Comparison of ENCODE assay signal across 11 cellular contexts in the genomic region with DNA sequence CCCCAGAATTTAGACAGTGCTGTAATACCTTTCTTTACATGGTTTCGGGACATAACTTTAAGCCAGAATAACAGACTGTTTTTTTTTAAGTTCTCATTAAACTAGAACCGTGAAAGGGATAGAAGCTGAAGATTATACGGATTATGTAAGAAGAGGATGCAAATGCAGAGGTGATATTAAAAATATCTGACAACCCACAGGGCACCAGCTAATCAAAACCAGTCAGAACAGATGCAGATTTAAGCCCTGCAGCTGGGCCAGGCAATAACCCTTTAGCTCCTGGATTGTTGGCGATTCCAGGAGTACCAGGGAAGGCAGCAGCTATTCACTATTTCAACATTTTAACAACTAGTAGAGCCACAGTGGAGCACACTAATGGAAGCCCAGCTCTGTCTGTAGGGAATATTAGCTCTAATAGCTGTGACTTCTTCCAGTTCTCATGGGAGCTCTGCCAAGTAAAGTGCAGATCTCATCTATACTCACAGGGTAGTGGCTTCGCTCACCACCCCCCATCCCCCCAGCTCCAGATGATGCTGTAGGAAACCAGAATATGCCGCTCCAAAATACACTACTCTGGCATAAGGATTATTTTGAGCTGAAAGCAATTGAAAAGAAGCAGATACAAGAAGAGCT. TPM values are rescaled to one million over a fixed set of nuclear protein-coding genes. Genes with fewer than 3 reads are reported as not detected.
A peak's percentile ranks its signal among the peaks of the same experiment; 100 is the strongest.
DNase-seq lines count a peak whose midpoint lies in the region; ATAC-seq, FAIRE-seq and TF ChIP-seq lines count a peak whose summit lies in the region.
"Had no signal": no experiment of that assay in that cellular context is flagged by ENCODE, and none has a peak within 500 bp of the region (broad histone marks: within the 10 kb centered on the region; RNA-seq: fewer than 3 reads in every experiment).

No MANE protein-coding gene starts in this region.

- no peaks in the 10 kb centered on the region for H3K9me1 ChIP-seq in endothelial cell of umbilical vein (replicated peaks; ENCODE audit: control insufficient read depth, extremely low read depth, insufficient read depth, low read length)

- peaks cover 6% of the 10 kb centered on the region for H3K27me3 Mint-ChIP-seq in progenitor cell of endocrine pancreas

- TF ChIP-seq CTCF in endothelial cell of umbilical vein (IDR thresholded peaks at IDR 0.05; ENCODE audit: extremely low read depth in 1 of 2, insufficient read depth in 1 of 2, low read depth in 1 of 2, low read length in 2 of 2) (no peak), progenitor cell of endocrine pancreas (IDR thresholded peaks at IDR 0.05; ENCODE audit: unreplicated experiment) (no peak)

- DNase-seq in GM03348 (ENCODE audit: low spot score) = peak; percentile 41
- DNase-seq in NCI-H524 treated with DMSO at 0.1 percent for 48 hours (lab: John Stamatoyannopoulos, UW) = peak; percentile 46
- peak; percentile 80 for DNase-seq in endothelial cell of umbilical vein (ENCODE audit: low read depth, low spot score)
- DNase-seq in progenitor cell of endocrine pancreas (ENCODE audit: low spot score, unreplicated experiment) = no peak
- no peak for DNase-seq in HCEC 1CT
- no peak for DNase-seq in central memory CD4-positive, alpha-beta T cell
- DNase-seq: immature natural killer cell had no signal

- H3K4me2 ChIP-seq in endothelial cell of umbilical vein (ENCODE audit: insufficient read depth, low read length) = peak overlapping the region; percentile 94

- peaks cover 27% of the 10 kb centered on the region for H3K79me2 ChIP-seq in endothelial cell of umbilical vein (ENCODE audit: control insufficient read depth, insufficient read depth, low read length)

- intact Hi-C loops in endothelial cell of umbilical vein (cut with micrococcal nuclease) = loop anchor here (1.0 to 2.0 kb wide), 3 partner anchors 14 to 229 kb away; a partner anchor contains a TSS

- CTCF ChIA-PET in endothelial cell of umbilical vein (lab: Charles Lee) = interaction anchor here (0.6 to 4.3 kb wide), 8 partner anchors 9 to 323 kb away, joined by 3 to 49 read pairs (median 12); a partner anchor contains a TSS

- peak overlapping the region; percentile 98 for H3K27ac ChIP-seq in endothelial cell of umbilical vein (ENCODE audit: insufficient read depth, low read depth, low read length)
- H3K27ac ChIP-seq: prostate gland had no signal

- no peak overlapping the region for H3K4me3 Mint-ChIP-seq in progenitor cell of endocrine pancreas (ENCODE audit: low read depth)
- H3K4me3 Mint-ChIP-seq: activated T-helper 1 cell treated with anti-CD3 and anti-CD28 coated beads, Interleukin-12 subunit alpha, Interleukin-12 subunit beta, Interleukin-2, Interleukin-4 antibody, amounts not matched to agents 30 ng/mL and 10 ng/mL and 1 ng/mL, durations not matched to agents 14 hours and 24 hours and 36 hours; immature natural killer cell had no signal

- TF ChIP-seq POLR2A in endothelial cell of umbilical vein (IDR thresholded peaks at IDR 0.05; ENCODE audit: low read depth, low read length) = no peak

- H3K4me1 Mint-ChIP-seq in progenitor cell of endocrine pancreas (ENCODE audit: low read depth) = peaks cover 24% of the 10 kb centered on the region

- H3K9me3 ChIP-seq in endothelial cell of umbilical vein (replicated peaks; ENCODE audit: control insufficient read depth, insufficient read depth, low read length) = no peaks in the 10 kb centered on the region
- H3K9me3 ChIP-seq: prostate gland had no signal

- H2AFZ ChIP-seq in endothelial cell of umbilical vein (ENCODE audit: low read depth, low read length) = peak overlapping the region; percentile 28

- peak overlapping the region; percentile 91 for H3K9ac ChIP-seq in endothelial cell of umbilical vein (replicated peaks; ENCODE audit: extremely low read depth, insufficient read depth, low read length)

- ATAC-seq in GM18858 (IDR thresholded peaks at IDR 0.05; ENCODE audit: unreplicated experiment) (no peak), HG02973 (IDR thresholded peaks at IDR 0.05; ENCODE audit: unreplicated experiment) (no peak)

- H3K36me3 Mint-ChIP-seq in progenitor cell of endocrine pancreas (ENCODE audit: insufficient read depth) = no peaks in the 10 kb centered on the region
- H3K36me3 Mint-ChIP-seq: immature natural killer cell had no signal

- H3K4me1 ChIP-seq in endothelial cell of umbilical vein (ENCODE audit: control insufficient read depth, extremely low read depth, insufficient read depth, low read length) = peaks cover 50% of the 10 kb centered on the region
- H3K4me1 ChIP-seq: prostate gland had no signal

- no peaks in the 10 kb centered on the region for H3K36me3 ChIP-seq in endothelial cell of umbilical vein (ENCODE audit: control insufficient read depth in 2 of 2, extremely low read depth in 1 of 2, insufficient read depth in 2 of 2, low read length in 2 of 2)
- H3K36me3 ChIP-seq: prostate gland had no signal

- FAIRE-seq in endothelial cell of umbilical vein (lab: Jason Lieb, UNC) = no peak

- no TSS peak for BruUV-seq in endothelial cell of umbilical vein (replicated peaks; lab: Mats Ljungman, UMichigan)

- peak overlapping the region; percentile 37 for H3K27ac Mint-ChIP-seq in progenitor cell of endocrine pancreas
- H3K27ac Mint-ChIP-seq: activated T-helper 1 cell treated with anti-CD3 and anti-CD28 coated beads, Interleukin-12 subunit alpha, Interleukin-12 subunit beta, Interleukin-2, Interleukin-4 antibody, amounts not matched to agents 30 ng/mL and 10 ng/mL and 1 ng/mL, durations not matched to agents 14 hours and 24 hours and 36 hours; immature natural killer cell had no signal

- peak overlapping the region; percentile 12 to 69 (median 21) for H3K4me3 ChIP-seq in endothelial cell of umbilical vein (replicated peaks in 1 of 3; ENCODE audit: insufficient read depth in 1 of 3, low read depth in 1 of 3, low read length in 3 of 3)
- H3K4me3 ChIP-seq: prostate gland had no signal

- H3K9me3 Mint-ChIP-seq in progenitor cell of endocrine pancreas (ENCODE audit: low read depth) = no peaks in the 10 kb centered on the region
- H3K9me3 Mint-ChIP-seq: activated T-helper 1 cell treated with anti-CD3 and anti-CD28 coated beads, Interleukin-12 subunit alpha, Interleukin-12 subunit beta, Interleukin-2, Interleukin-4 antibody, amounts not matched to agents 30 ng/mL and 10 ng/mL and 1 ng/mL, durations not matched to agents 14 hours and 24 hours and 36 hours; immature natural killer cell had no signal

- POLR2A ChIA-PET in endothelial cell of umbilical vein (lab: Charles Lee) = interaction anchor here (0.6 to 1.8 kb wide), 5 partner anchors 14 to 355 kb away, joined by 3 to 12 read pairs (median 4); a partner anchor contains a TSS

- no peaks in the 10 kb centered on the region for H4K20me1 ChIP-seq in endothelial cell of umbilical vein (replicated peaks; ENCODE audit: control insufficient read depth, extremely low read depth, insufficient read depth, low read length)

- no peaks in the 10 kb centered on the region for H3K27me3 ChIP-seq in endothelial cell of umbilical vein (ENCODE audit: control insufficient read depth in 2 of 2, insufficient read depth in 2 of 2, low read length in 2 of 2)

- dilution Hi-C loops in endothelial cell of umbilical vein (cut with MboI; ENCODE audit: extremely low pct_ligation_motif_present, low sequenced_read_pairs) = no loop called here

TF ChIP-seq in endothelial cell of umbilical vein, 7 proteins besides CTCF, POLR2A, EP300 and RAD21:
- TF ChIP-seq MYC (IDR thresholded peaks at IDR 0.05; ENCODE audit: low read depth, low read length) (no peak), JUN (IDR thresholded peaks at IDR 0.05; ENCODE audit: borderline replicate concordance, insufficient read depth, insufficient read length, low read depth) (no peak), EZH2 (IDR thresholded peaks at IDR 0.05; ENCODE audit: borderline replicate concordance, low read depth, low read length, severe bottlenecking) (no peak), FOS (IDR thresholded peaks at IDR 0.05; ENCODE audit: borderline replicate concordance, insufficient read depth, low read length) (no peak), POLR2AphosphoS5 (IDR thresholded peaks at IDR 0.05; ENCODE audit: insufficient read depth, low read depth, low read length) (peak; percentile 15), GATA2 (IDR thresholded peaks at IDR 0.05; ENCODE audit: insufficient read depth, insufficient read length, low read depth, low read length) (peak; percentile 52)
- TF ChIP-seq, protein P1, sequence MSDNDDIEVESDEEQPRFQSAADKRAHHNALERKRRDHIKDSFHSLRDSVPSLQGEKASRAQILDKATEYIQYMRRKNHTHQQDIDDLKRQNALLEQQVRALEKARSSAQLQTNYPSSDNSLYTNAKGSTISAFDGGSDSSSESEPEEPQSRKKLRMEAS (IDR thresholded peaks at IDR 0.05; ENCODE audit: insufficient read depth, insufficient read length) = no peak

RNA-seq across cellular contexts. Expression of a gene that starts 13.9 kb away (rescaled TPM):
- total RNA-seq in endothelial cell of umbilical vein (35.8 and 38.4 TPM in 2 replicates), progenitor cell of endocrine pancreas (14.6 and 15.7 TPM in 2 replicates)
- polyA plus RNA-seq in endothelial cell of umbilical vein = 35.2 and 38.5 TPM in 2 replicates
- 26.9 and 29.5 TPM in 2 replicates for polyA plus RNA-seq in endothelial cell of umbilical vein (2011; cell fraction: cytosol; rRNA removed)
- polyA plus RNA-seq in endothelial cell of umbilical vein (2011; cell fraction: nucleus; rRNA removed) = 14.3 and 15.8 TPM in 2 replicates
- polyA plus RNA-seq in endothelial cell of umbilical vein (2012) = 20.0 and 22.7 TPM in 2 replicates
- polyA minus RNA-seq in endothelial cell of umbilical vein = 38.5 and 42.8 TPM in 2 replicates
- polyA minus RNA-seq in endothelial cell of umbilical vein (2011; cell fraction: cytosol; rRNA and poly(A)+ RNA removed) = 1.4 TPM
- polyA minus RNA-seq in endothelial cell of umbilical vein (2011; cell fraction: nucleus; rRNA and poly(A)+ RNA removed) = 24.9 and 28.3 TPM in 2 replicates

Comparison
In these comparisons a context has a peak if more than half of its experiments do, and no peak if none do; other contexts are left out.
1. DNase-seq: peak in GM03348 (single experiment), NCI-H524 treated with DMSO at 0.1 percent for 48 hours (single experiment) and endothelial cell of umbilical vein (single experiment); none in progenitor cell of endocrine pancreas (single experiment), HCEC 1CT (single experiment) and central memory CD4-positive, alpha-beta T cell (single experiment).